18 cellular contexts compared by ENCODE assay signal in genomic region chr13:100154835-100155463, GRCh38.
DNase-seq lines count a peak whose midpoint lies in the region; ATAC-seq and TF ChIP-seq lines count a peak whose summit lies in the region.
"Had no signal": no experiment of that assay in that cellular context is flagged by ENCODE, and none has a peak within 500 bp of the region (broad histone marks: within the 10 kb centered on the region; RNA-seq: fewer than 3 reads in every experiment).

No MANE protein-coding gene starts in this region.

- H3K27me3 ChIP-seq in DND-41 (ENCODE audit: insufficient read depth, low read length, poor library complexity) (no peaks in the 10 kb centered on the region), HUES48 (ENCODE audit: control insufficient read depth, insufficient read depth, low read length) (no peaks in the 10 kb centered on the region), mesenchymal stem cell (ENCODE audit: control insufficient read depth in 1 of 2, insufficient read depth in 1 of 2, low read length in 2 of 2) (no peaks in the 10 kb centered on the region)
- H3K27me3 ChIP-seq: Peyer's patch had no signal

- H3K36me3 ChIP-seq in DND-41 (ENCODE audit: insufficient read depth, low read length) (peaks cover 3% of the 10 kb centered on the region; the same call in 1 of the 2 replicates), HUES48 (ENCODE audit: control insufficient read depth, insufficient read depth, low read length) (peaks cover 18% of the 10 kb centered on the region), mesenchymal stem cell (ENCODE audit: control insufficient read depth in 1 of 2, insufficient read depth in 2 of 2, low read depth in 1 of 2, low read length in 2 of 2) (peaks cover 15 to 40% of the 10 kb centered on the region in 2 experiments)

- H3K4me3 ChIP-seq in DND-41 (ENCODE audit: low read depth in 1 of 2, low read length in 2 of 2) (no peak overlapping the region), HUES48 (ENCODE audit: low read depth, low read length) (no peak overlapping the region), mesenchymal stem cell (ENCODE audit: insufficient read depth in 1 of 2, low read depth in 1 of 2, low read length in 2 of 2) (no peak overlapping the region)
- H3K4me3 ChIP-seq: Peyer's patch had no signal

- H3K9ac ChIP-seq in DND-41 (ENCODE audit: low read depth, low read length), result no peak overlapping the region
- no peak overlapping the region for H3K9ac ChIP-seq in HUES48 (ENCODE audit: low read depth, low read length)
- no peak overlapping the region for H3K9ac ChIP-seq in mesenchymal stem cell (ENCODE audit: low read length)

- H3K9me3 Mint-ChIP-seq in brain, result no peaks in the 10 kb centered on the region
- H3K9me3 Mint-ChIP-seq: T-cell had no signal

- H3K79me2 ChIP-seq in DND-41 (ENCODE audit: insufficient read depth, low read length), result no peaks in the 10 kb centered on the region

- H4K20me1 ChIP-seq in DND-41 (ENCODE audit: insufficient read depth, low read length), result no peaks in the 10 kb centered on the region

- no peak overlapping the region for H2BK5ac ChIP-seq in mesenchymal stem cell (ENCODE audit: low read depth, low read length, poor library complexity, severe bottlenecking)

- peaks cover 3% of the 10 kb centered on the region for H3K27me3 Mint-ChIP-seq in brain
- H3K27me3 Mint-ChIP-seq: B cell, T-cell had no signal

- H3K23ac ChIP-seq in mesenchymal stem cell (ENCODE audit: low read length in 2 of 2), result no peak overlapping the region

- TF ChIP-seq CTCF in DND-41 (IDR thresholded peaks at IDR 0.05; ENCODE audit: borderline replicate concordance, extremely low read depth, low read length, poor library complexity, severe bottlenecking) (no peak), brain (conservative IDR thresholded peaks at IDR 0.05) (no peak)

- no peaks in the 10 kb centered on the region for H3K9me3 ChIP-seq in DND-41 (ENCODE audit: insufficient read depth, low read length, severe bottlenecking)
- no peaks in the 10 kb centered on the region for H3K9me3 ChIP-seq in HUES48 (ENCODE audit: control insufficient read depth, insufficient read depth, low read length)
- H3K9me3 ChIP-seq in mesenchymal stem cell (ENCODE audit: control insufficient read depth, low read length), result no peaks in the 10 kb centered on the region
- H3K9me3 ChIP-seq: Peyer's patch had no signal

- H3K4me1 Mint-ChIP-seq in brain, result peaks cover 32% of the 10 kb centered on the region
- H3K4me1 Mint-ChIP-seq: B cell had no signal

- peak overlapping the region in 1 of 5 experiments; percentile 23 for H3K4me3 Mint-ChIP-seq in brain
- H3K4me3 Mint-ChIP-seq: B cell, CD14-positive monocyte, T-cell had no signal

- H2BK120ac ChIP-seq in mesenchymal stem cell (ENCODE audit: low read depth, low read length), result no peak overlapping the region

- no peak overlapping the region for H3K4ac ChIP-seq in mesenchymal stem cell (ENCODE audit: low read depth in 1 of 2, low read length in 2 of 2)

- H3K4me1 ChIP-seq in DND-41 (ENCODE audit: insufficient read depth, low read length) (peaks cover 21% of the 10 kb centered on the region), HUES48 (ENCODE audit: control insufficient read depth, insufficient read depth, low read length) (peaks cover 33% of the 10 kb centered on the region), mesenchymal stem cell (ENCODE audit: control insufficient read depth, insufficient read depth, low read depth, low read length) (no peaks in the 10 kb centered on the region)
- H3K4me1 ChIP-seq: Peyer's patch had no signal

- DNase-seq in DND-41, result peak; percentile 7
- no peak for DNase-seq in mesenchymal stem cell
- DNase-seq: Kasumi-1, NCI-H187, NCI-H226, NCI-H524, NCI-H82, Peyer's patch, T-cell had no signal

- H4K91ac ChIP-seq in mesenchymal stem cell (ENCODE audit: low read length), result no peak overlapping the region

- H3K27ac ChIP-seq in DND-41 (ENCODE audit: low read length), result peak overlapping the region; percentile 35; the same call in 1 of the 2 replicates
- peak overlapping the region; percentile 45 for H3K27ac ChIP-seq in HUES48 (ENCODE audit: low read depth, low read length)
- H3K27ac ChIP-seq in mesenchymal stem cell (ENCODE audit: low read length, poor library complexity, severe bottlenecking), result no peak overlapping the region
- H3K27ac ChIP-seq: Peyer's patch had no signal

- H2BK15ac ChIP-seq in mesenchymal stem cell (ENCODE audit: low read depth, poor library complexity, severe bottlenecking), result no peak overlapping the region

- H3K36me3 Mint-ChIP-seq in brain, result peaks cover 54% of the 10 kb centered on the region

- 100% methylated on average over 5 of the region's 6 CpGs for WGBS in mesenchymal stem cell

- peak; percentile 53; the same call in 1 of the 3 replicates for ATAC-seq in DND-41 (ENCODE audit: insufficient read depth, low read depth)
- no peak for ATAC-seq in GM18511 (IDR thresholded peaks at IDR 0.05; ENCODE audit: unreplicated experiment)
- ATAC-seq in HG02763 (IDR thresholded peaks at IDR 0.05; ENCODE audit: unreplicated experiment), result no peak
- ATAC-seq in esophagus mucosa, result no peak
- ATAC-seq: HCT116, SK-N-SH treated with all-trans-retinoic acid at 6 μM for 48 hours, T-cell had no signal

- no peak overlapping the region for H3K14ac ChIP-seq in mesenchymal stem cell (ENCODE audit: low read length in 2 of 2)

- peak overlapping the region; percentile 2 to 92 (median 70) for H3K27ac Mint-ChIP-seq in brain
- H3K27ac Mint-ChIP-seq: B cell, CD14-positive monocyte, T-cell had no signal

- no peak overlapping the region for H4K8ac ChIP-seq in mesenchymal stem cell (ENCODE audit: low read length)

- no peak overlapping the region for H2AK5ac ChIP-seq in mesenchymal stem cell (ENCODE audit: low read length, severe bottlenecking)

- H2BK12ac ChIP-seq in mesenchymal stem cell (ENCODE audit: low read length in 2 of 2), result no peak overlapping the region

- no peak overlapping the region for H3K18ac ChIP-seq in mesenchymal stem cell (ENCODE audit: low read depth in 1 of 2, low read length in 2 of 2)

- no peak overlapping the region for H2AFZ ChIP-seq in DND-41 (ENCODE audit: low read depth, low read length)
- no peak overlapping the region for H2AFZ ChIP-seq in mesenchymal stem cell (ENCODE audit: low read depth, low read length)

- no peak overlapping the region for H3K4me2 ChIP-seq in DND-41 (ENCODE audit: insufficient read depth, low read length)
- peak overlapping the region; percentile 34 for H3K4me2 ChIP-seq in mesenchymal stem cell (ENCODE audit: low read length, poor library complexity, severe bottlenecking)

- H3K79me1 ChIP-seq in mesenchymal stem cell (replicated peaks; ENCODE audit: low read length, poor library complexity, severe bottlenecking), result peaks cover 13% of the 10 kb centered on the region
